1 cellular context compared by ENCODE assay signal in genomic region chr1:91404151-91405012, GRCh38.
A peak's percentile ranks its signal among the peaks of the same experiment; 100 is the strongest.
TF ChIP-seq lines count a peak whose summit lies in the region.

Gene HFM1, minus strand, starts transcription at chr1:91404837. Its CDS starts 3,755 bp downstream, at chr1:91401082.

TF ChIP-seq in HEK293, 187 proteins besides CTCF, POLR2A, EP300 and RAD21 (continued from another document and continues in another):
- TF ChIP-seq ZNF280C (tag by site-specific recombination; IDR thresholded peaks at IDR 0.05), result no peak
- 0 out of 2 replicates have a peak, but pooled peaks have one; percentile 33 for TF ChIP-seq ZNF777 (tag by site-specific recombination; IDR thresholded peaks at IDR 0.05; ENCODE audit: borderline replicate concordance)
- TF ChIP-seq ZNF776 (tag by site-specific recombination; IDR thresholded peaks at IDR 0.05; ENCODE audit: borderline replicate concordance), result no peak
- TF ChIP-seq ZNF24 (tag by site-specific recombination; IDR thresholded peaks at IDR 0.05), result no peak
- peak; percentile 78 for TF ChIP-seq SP3 (tag by site-specific recombination; IDR thresholded peaks at IDR 0.05)
- 0 out of 2 replicates have a peak, but pooled peaks have one; percentile 7 for TF ChIP-seq ZNF664 (tag by site-specific recombination; IDR thresholded peaks at IDR 0.05)
- TF ChIP-seq ZNF518A (tag by site-specific recombination; conservative IDR thresholded peaks at IDR 0.05; ENCODE audit: low read depth), result peak; percentile 51
- TF ChIP-seq ZNF121 (tag by site-specific recombination; IDR thresholded peaks at IDR 0.05), result peak; percentile 57
- TF ChIP-seq ZNF768 (tag by site-specific recombination; IDR thresholded peaks at IDR 0.05), result peak; percentile 39; the same call in 1 of the 2 replicates
- peak; percentile 71; the same call in 1 of the 2 replicates for TF ChIP-seq HIC1 (tag by site-specific recombination; IDR thresholded peaks at IDR 0.05)
- peak; percentile 80 for TF ChIP-seq ZBTB20 (tag by site-specific recombination; IDR thresholded peaks at IDR 0.05)
- TF ChIP-seq ZNF394 (tag by site-specific recombination; IDR thresholded peaks at IDR 0.05; ENCODE audit: borderline replicate concordance), result peak; percentile 52
- TF ChIP-seq YY1 (tag by site-specific recombination; IDR thresholded peaks at IDR 0.05), result peak; percentile 36; the same call in 1 of the 2 replicates
- peak; percentile 87 for TF ChIP-seq ZNF561 (tag by site-specific recombination; IDR thresholded peaks at IDR 0.05; ENCODE audit: borderline replicate concordance)
- peak; percentile 99 for TF ChIP-seq GLIS2 (tag by site-specific recombination; IDR thresholded peaks at IDR 0.05)
- TF ChIP-seq INSM2 (tag by site-specific recombination; IDR thresholded peaks at IDR 0.05), result peak; percentile 65
- TF ChIP-seq ZNF114 (tag by site-specific recombination; IDR thresholded peaks at IDR 0.05), result no peak
- 0 out of 2 replicates have a peak, but pooled peaks have one; percentile 63 for TF ChIP-seq ZNF658 (tag by site-specific recombination; IDR thresholded peaks at IDR 0.05)
- peak; percentile 80 for TF ChIP-seq ZBTB48 (tag by site-specific recombination; IDR thresholded peaks at IDR 0.05)
- peak; percentile 79; the same call in 1 of the 2 replicates for TF ChIP-seq ZNF501 (tag by site-specific recombination; IDR thresholded peaks at IDR 0.05)
- TF ChIP-seq ZBTB44 (tag by site-specific recombination; IDR thresholded peaks at IDR 0.05), result peak; percentile 38; the same call in 1 of the 2 replicates
- TF ChIP-seq ZNF324 (tag by site-specific recombination; IDR thresholded peaks at IDR 0.05), result peak; percentile 34; the same call in 1 of the 2 replicates
- no peak for TF ChIP-seq PRDM2 (tag by site-specific recombination; IDR thresholded peaks at IDR 0.05; ENCODE audit: borderline replicate concordance)
- 0 out of 2 replicates have a peak, but pooled peaks have one; percentile 28 for TF ChIP-seq ZNF596 (tag by site-specific recombination; IDR thresholded peaks at IDR 0.05)
- TF ChIP-seq PRDM10 (tag by site-specific recombination; IDR thresholded peaks at IDR 0.05), result peak; percentile 96
- peak; percentile 81 for TF ChIP-seq KLF8 (tag by site-specific recombination; IDR thresholded peaks at IDR 0.05)
- no peak for TF ChIP-seq ZNF157 (tag by site-specific recombination; IDR thresholded peaks at IDR 0.05)
- TF ChIP-seq ZNF10 (tag by site-specific recombination; IDR thresholded peaks at IDR 0.05), result 0 out of 2 replicates have a peak, but pooled peaks have one; percentile 24
- peak; percentile 81 for TF ChIP-seq ZXDB (tag by site-specific recombination; IDR thresholded peaks at IDR 0.05)
- TF ChIP-seq ZNF660 (tag by site-specific recombination; IDR thresholded peaks at IDR 0.05), result peak; percentile 38; the same call in 1 of the 2 replicates
- TF ChIP-seq KLF9 (tag by site-specific recombination; IDR thresholded peaks at IDR 0.05; ENCODE audit: low read depth), result peak; percentile 58
- TF ChIP-seq ZNF416 (tag by site-specific recombination; IDR thresholded peaks at IDR 0.05), result no peak
- TF ChIP-seq ZFP69B (tag by site-specific recombination; IDR thresholded peaks at IDR 0.05), result peak; percentile 97
- TF ChIP-seq SP2 (tag by site-specific recombination; IDR thresholded peaks at IDR 0.05), result peak; percentile 90
